Comparison of ENCODE assay signal across 19 cellular contexts in genomic region chr7:22087861-22088260, GRCh38.
"Had no signal": no experiment of that assay in that cellular context is flagged by ENCODE, and none has a peak within 500 bp of the region (broad histone marks: within the 10 kb centered on the region; RNA-seq: fewer than 3 reads in every experiment).

No MANE protein-coding gene starts in this region.

- H3K4me3 Mint-ChIP-seq: immature natural killer cell; naive thymus-derived CD4-positive, alpha-beta T cell had no signal

- H3K36me3 Mint-ChIP-seq: immature natural killer cell; naive thymus-derived CD4-positive, alpha-beta T cell had no signal

- H3K9me3 ChIP-seq: esophagus muscularis mucosa, gastroesophageal sphincter, heart left ventricle, left lung, lower lobe of right lung had no signal

- H3K4me2 ChIP-seq: hepatocyte had no signal

- H3K36me3 ChIP-seq: esophagus muscularis mucosa, gastroesophageal sphincter, heart left ventricle, left lung, lower lobe of right lung had no signal

- H2AFZ ChIP-seq: hepatocyte had no signal

- H3K9me3 Mint-ChIP-seq: immature natural killer cell; naive thymus-derived CD4-positive, alpha-beta T cell had no signal

- H3K27me3 ChIP-seq: dorsolateral prefrontal cortex, esophagus muscularis mucosa, gastroesophageal sphincter, heart left ventricle, hepatocyte had no signal

- H3K79me2 ChIP-seq: hepatocyte had no signal

- H3K27ac ChIP-seq: coronary artery, dorsolateral prefrontal cortex, esophagus muscularis mucosa, foreskin keratinocyte, gastroesophageal sphincter, hepatocyte, left lung, lower lobe of right lung had no signal

- H3K4me3 ChIP-seq: coronary artery, dorsolateral prefrontal cortex, esophagus muscularis mucosa, gastroesophageal sphincter, heart left ventricle, hepatocyte, left lung, lower lobe of right lung had no signal

- H3K27ac Mint-ChIP-seq: immature natural killer cell; naive thymus-derived CD4-positive, alpha-beta T cell had no signal

- H3K4me1 ChIP-seq: foreskin keratinocyte had no signal

- ATAC-seq: foreskin keratinocyte; gastroesophageal sphincter; left cardiac atrium; left lung; left ventricle myocardium superior; lower lobe of right lung; naive thymus-derived CD4-positive, alpha-beta T cell had no signal

- DNase-seq: dermis blood vessel endothelial cell; effector CD4-positive, alpha-beta T cell; effector memory CD4-positive, alpha-beta T cell; foreskin keratinocyte; heart left ventricle; hypothalamus; immature natural killer cell; left cardiac atrium; left lung; left ventricle myocardium superior; lower lobe of right lung; mesenchymal stem cell; midbrain; naive thymus-derived CD4-positive, alpha-beta T cell had no signal
